In the genomic region with DNA sequence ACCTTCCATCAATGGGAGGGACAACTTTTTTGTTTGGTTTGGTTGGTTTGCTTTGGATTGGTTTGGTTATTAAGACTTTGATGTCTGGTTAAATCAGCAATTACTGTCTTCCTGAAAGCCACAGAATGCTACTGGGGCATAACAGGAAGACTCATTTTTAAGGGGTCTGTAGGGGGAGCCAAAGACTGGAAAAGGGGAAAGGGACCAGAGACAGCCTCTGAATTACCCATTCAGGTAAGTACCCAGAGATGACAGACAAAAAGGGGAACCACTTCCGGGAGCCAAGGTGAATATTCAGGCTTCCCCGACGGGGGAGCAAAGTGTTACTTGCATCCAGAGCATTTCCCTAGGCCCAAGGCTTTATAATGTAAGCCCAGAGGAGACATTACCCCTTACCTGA, we compare ENCODE assay signal across 2 cellular contexts.
TF ChIP-seq lines count a peak whose summit lies in the region.

No MANE protein-coding gene starts in this region.

TF ChIP-seq in A549, 52 proteins besides CTCF, POLR2A, EP300 and RAD21:
- no peak for TF ChIP-seq TP53 (CRISPR knock-in tag; IDR thresholded peaks at IDR 0.05)
- TF ChIP-seq NPAS2 (CRISPR knock-in tag; IDR thresholded peaks at IDR 0.05; ENCODE audit: borderline replicate concordance): no peak
- no peak for TF ChIP-seq NFE2L2 (conservative IDR thresholded peaks at IDR 0.05; ENCODE audit: low read length)
- no peak for TF ChIP-seq CHD2 (IDR thresholded peaks at IDR 0.05; ENCODE audit: low read length, partially characterized antibody)

TF ChIP-seq in H1, 55 proteins besides CTCF, POLR2A, EP300 and RAD21:
- TF ChIP-seq BACH1 (IDR thresholded peaks at IDR 0.05; ENCODE audit: low read length) (no peak), CBX5 (IDR thresholded peaks at IDR 0.05; ENCODE audit: low read depth, low read length) (no peak), ASH2L (IDR thresholded peaks at IDR 0.05; ENCODE audit: low read length) (no peak), SIN3A (conservative IDR thresholded peaks at IDR 0.05 in 1 of 2, IDR thresholded peaks at IDR 0.05 in 1 of 2; ENCODE audit: low read depth in 1 of 2, low read length in 2 of 2) (peak; percentile 47 to 51; a peak in 1 of 4 replicates), TAF7 (optimal IDR thresholded peaks at IDR 0.05; ENCODE audit: borderline replicate concordance, low read depth, low read length) (peak; percentile 17), NRF1 (IDR thresholded peaks at IDR 0.05; ENCODE audit: low read depth, low read length) (no peak), GTF2F1 (IDR thresholded peaks at IDR 0.05; ENCODE audit: borderline replicate concordance, low read depth, low read length) (no peak), CTBP2 (IDR thresholded peaks at IDR 0.05; ENCODE audit: borderline replicate concordance, insufficient read depth, insufficient read length, low read length) (no peak), SAP30 (IDR thresholded peaks at IDR 0.05; ENCODE audit: insufficient read depth, insufficient replicate concordance, low read length) (no peak), SP4 (IDR thresholded peaks at IDR 0.05; ENCODE audit: low read length) (no peak), EGR1 (IDR thresholded peaks at IDR 0.05; ENCODE audit: borderline replicate concordance, low read depth, low read length) (no peak), EZH2 (IDR thresholded peaks at IDR 0.05; ENCODE audit: low read depth, low read length, severe bottlenecking) (no peak), TAF1 (IDR thresholded peaks at IDR 0.05; ENCODE audit: low read depth, low read length) (0 out of 2 replicates have a peak, but pooled peaks have one; percentile 18), CHD2 (IDR thresholded peaks at IDR 0.05; ENCODE audit: low read length) (no peak), ZNF274 (IDR thresholded peaks at IDR 0.05; ENCODE audit: borderline replicate concordance, extremely low read depth, low read length) (no peak), MAFK (IDR thresholded peaks at IDR 0.05; ENCODE audit: low read depth, low read length) (no peak), KDM1A (IDR thresholded peaks at IDR 0.05; ENCODE audit: borderline replicate concordance, low read length) (peak; percentile 24; the same call in 1 of the 2 replicates), TBP (IDR thresholded peaks at IDR 0.05; ENCODE audit: low read depth, low read length) (0 out of 2 replicates have a peak, but pooled peaks have one; percentile 16), SRF (IDR thresholded peaks at IDR 0.05; ENCODE audit: low read depth, low read length) (peak; percentile 51; the same call in 1 of the 2 replicates)
